Comparison of ENCODE assay signal across 9 cellular contexts in the genomic region with DNA sequence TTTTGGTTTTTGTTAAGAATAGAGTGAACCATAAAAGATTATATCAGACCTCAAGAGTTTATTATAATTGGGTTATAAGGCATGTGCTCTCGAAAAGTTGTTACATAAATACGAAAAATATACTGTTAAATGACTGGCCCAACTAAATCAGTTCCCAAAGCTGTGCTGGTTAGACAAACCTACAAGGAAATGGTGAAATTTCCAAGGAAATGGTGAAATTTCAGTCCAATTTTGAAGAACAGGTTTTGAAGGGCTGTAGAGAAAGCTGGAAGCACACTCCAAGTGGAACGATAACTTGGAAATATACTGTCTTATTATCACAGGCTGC. TPM values are rescaled to one million over a fixed set of nuclear protein-coding genes. Genes with fewer than 3 reads are reported as not detected.
A peak's percentile ranks its signal among the peaks of the same experiment; 100 is the strongest.
DNase-seq lines count a peak whose midpoint lies in the region; ATAC-seq and TF ChIP-seq lines count a peak whose summit lies in the region.
"Had no signal": no experiment of that assay in that cellular context is flagged by ENCODE, and none has a peak within 500 bp of the region (broad histone marks: within the 10 kb centered on the region; RNA-seq: fewer than 3 reads in every experiment).

No MANE protein-coding gene starts in this region.

- no peak overlapping the region for H4K91ac ChIP-seq in H9 (ENCODE audit: insufficient read length, low read depth, low read length)

- H2BK20ac ChIP-seq in H9 (ENCODE audit: low read depth, low read length, poor library complexity, severe bottlenecking), result no peak overlapping the region

- peak overlapping the region in 1 of 3 experiments; percentile 81; a peak in 3 of 7 replicates for H3K27ac Mint-ChIP-seq in H9
- H3K27ac Mint-ChIP-seq in chondrocyte (ENCODE audit: unreplicated experiment), result no peak overlapping the region
- H3K27ac Mint-ChIP-seq: stimulated activated naive CD8-positive, alpha-beta T cell treated with anti-CD3 and anti-CD28 coated beads, Interleukin-15, Interleukin-2, amounts not matched to agents 100 ng/mL and 50 ng/mL, for 24 hours had no signal

- no peak overlapping the region for H2AK5ac ChIP-seq in H9 (ENCODE audit: insufficient read length, low read length)

- no peak for TF ChIP-seq EP300 in suprapubic skin (IDR thresholded peaks at IDR 0.05)

- H3K23ac ChIP-seq in H9 (ENCODE audit: insufficient read length, low read depth, low read length), result no peak overlapping the region

- peak overlapping the region; percentile 66 for H3K18ac ChIP-seq in H9 (ENCODE audit: insufficient read length, low read depth, low read length)

- H3K4me2 ChIP-seq in H9 (ENCODE audit: insufficient read depth, insufficient read length, low read length), result peak overlapping the region; percentile 91

- no peaks in the 10 kb centered on the region for H3K36me3 Mint-ChIP-seq in H9 (ENCODE audit: insufficient read depth in 1 of 3, low read depth in 3 of 3)
- no peaks in the 10 kb centered on the region for H3K36me3 Mint-ChIP-seq in chondrocyte (ENCODE audit: low read depth)

- peak overlapping the region; percentile 92 for H3K9ac ChIP-seq in H9 (ENCODE audit: extremely low read depth, insufficient read length, low read length)

- H2BK15ac ChIP-seq in H9 (ENCODE audit: low read depth, low read length), result no peak overlapping the region

- TF ChIP-seq CTCF in H9 (conservative IDR thresholded peaks at IDR 0.05), result no peak
- no peak for TF ChIP-seq CTCF in ascending aorta (IDR thresholded peaks at IDR 0.05)
- no peak for TF ChIP-seq CTCF in kidney epithelial cell (IDR thresholded peaks at IDR 0.05; ENCODE audit: insufficient read depth, low read length, poor library complexity, severe bottlenecking)
- no peak for TF ChIP-seq CTCF in suprapubic skin (IDR thresholded peaks at IDR 0.05)
- TF ChIP-seq CTCF in chondrocyte (IDR thresholded peaks at IDR 0.05), result no peak

- H3K9me3 ChIP-seq in H9 (ENCODE audit: control insufficient read depth, low read depth, low read length), result no peaks in the 10 kb centered on the region
- no peaks in the 10 kb centered on the region for H3K9me3 ChIP-seq in ascending aorta
- no peaks in the 10 kb centered on the region for H3K9me3 ChIP-seq in suprapubic skin

- no peak overlapping the region for H3T11ph ChIP-seq in H9 (ENCODE audit: low read length)

- H3K9me3 Mint-ChIP-seq in H9, result no peaks in the 10 kb centered on the region
- no peaks in the 10 kb centered on the region for H3K9me3 Mint-ChIP-seq in chondrocyte (ENCODE audit: low read depth)
- H3K9me3 Mint-ChIP-seq: stimulated activated naive CD8-positive, alpha-beta T cell treated with anti-CD3 and anti-CD28 coated beads, Interleukin-15, Interleukin-2, amounts not matched to agents 100 ng/mL and 50 ng/mL, for 24 hours had no signal

- peaks cover 6% of the 10 kb centered on the region for H3K23me2 ChIP-seq in H9 (ENCODE audit: insufficient read length, low read depth, low read length, poor library complexity, severe bottlenecking)

- H3K14ac ChIP-seq in H9 (ENCODE audit: insufficient read depth, low read length), result peak overlapping the region; percentile 86

- TF ChIP-seq POLR2A in suprapubic skin (IDR thresholded peaks at IDR 0.05), result no peak

- intact Hi-C loops in ascending aorta (cut with DNase I), result loop anchor here (10.0 kb wide), 1 partner anchor 831 kb away; the partner anchor contains the start of gene TPD52L1

- H3K4me1 ChIP-seq in H9 (ENCODE audit: insufficient read depth, low read length), result peaks cover 6% of the 10 kb centered on the region; the same call in 1 of the 2 replicates
- peaks cover 0 to 3% of the 10 kb centered on the region in 2 donors for H3K4me1 ChIP-seq in ascending aorta
- peaks cover 20% of the 10 kb centered on the region for H3K4me1 ChIP-seq in suprapubic skin

- no peak overlapping the region for H4K8ac ChIP-seq in H9 (replicated peaks; ENCODE audit: insufficient read length, low read depth, low read length)

- no peak overlapping the region for H2BK120ac ChIP-seq in H9 (ENCODE audit: low read depth, low read length, poor library complexity, severe bottlenecking)

- no peaks in the 10 kb centered on the region for H3K27me3 Mint-ChIP-seq in H9 (ENCODE audit: low read depth)
- H3K27me3 Mint-ChIP-seq in chondrocyte (ENCODE audit: low read depth), result no peaks in the 10 kb centered on the region
- H3K27me3 Mint-ChIP-seq: stimulated activated naive CD8-positive, alpha-beta T cell treated with anti-CD3 and anti-CD28 coated beads, Interleukin-15, Interleukin-2, amounts not matched to agents 100 ng/mL and 50 ng/mL, for 24 hours had no signal

- H3K4me1 Mint-ChIP-seq in H9 (peaks cover 0 to 15% of the 10 kb centered on the region in 2 experiments), chondrocyte (ENCODE audit: low read depth) (peaks cover 12% of the 10 kb centered on the region)

- no peaks in the 10 kb centered on the region for H4K20me1 ChIP-seq in H9 (ENCODE audit: control insufficient read depth, insufficient read depth, insufficient read length)

- ATAC-seq in GM21825 (IDR thresholded peaks at IDR 0.05; ENCODE audit: unreplicated experiment) (no peak), HG02763 (IDR thresholded peaks at IDR 0.05; ENCODE audit: unreplicated experiment) (no peak), GM21526 (IDR thresholded peaks at IDR 0.05; ENCODE audit: low FRiP score, unreplicated experiment) (no peak)

- H3K27ac ChIP-seq in H9 (ENCODE audit: insufficient read length, low read depth, low read length) (peak overlapping the region; percentile 61), ascending aorta (peak overlapping the region; percentile 87 to 88), suprapubic skin (peak overlapping the region; percentile 87)

- no CpG with 5 or more reads among the region's 3 CpGs for WGBS in H9 (ENCODE audit: extremely low coverage, insufficient read length, low lambda C conversion rate)
- WGBS in suprapubic skin, result 4% methylated on average over 3 of the region's 3 CpGs

- H3K4me3 Mint-ChIP-seq in H9, result no peak overlapping the region
- H3K4me3 Mint-ChIP-seq in chondrocyte (ENCODE audit: unreplicated experiment), result no peak overlapping the region
- H3K4me3 Mint-ChIP-seq: stimulated activated naive CD8-positive, alpha-beta T cell treated with anti-CD3 and anti-CD28 coated beads, Interleukin-15, Interleukin-2, amounts not matched to agents 100 ng/mL and 50 ng/mL, for 24 hours had no signal

- DNase-seq in H9, result no peak
- no peak for DNase-seq in ascending aorta (ENCODE audit: low spot score in 2 of 2)
- DNase-seq in kidney epithelial cell (ENCODE audit: low read depth), result no peak
- DNase-seq in suprapubic skin (ENCODE audit: low spot score in 2 of 2), result no peak
- DNase-seq in chondrocyte (ENCODE audit: low spot score), result no peak

- peaks cover 19% of the 10 kb centered on the region; the same call in 1 of the 2 replicates for H3K79me2 ChIP-seq in H9 (ENCODE audit: insufficient read depth, low read length)

- H3K27me3 ChIP-seq in H9 (ENCODE audit: insufficient read depth, low read length) (no peaks in the 10 kb centered on the region), ascending aorta (no peaks in the 10 kb centered on the region), kidney epithelial cell (ENCODE audit: control insufficient read depth, insufficient read depth, low read length) (no peaks in the 10 kb centered on the region), suprapubic skin (no peaks in the 10 kb centered on the region)

- no peak overlapping the region for H3K56ac ChIP-seq in H9 (ENCODE audit: insufficient read length, low read depth, low read length)

- H2BK5ac ChIP-seq in H9 (ENCODE audit: insufficient read length, low read length), result no peak overlapping the region

- no peak overlapping the region for H4K5ac ChIP-seq in H9 (ENCODE audit: insufficient read length, low read depth, low read length)

- H2AFZ ChIP-seq in H9 (ENCODE audit: low read length), result peak overlapping the region; percentile 34

- H3K4ac ChIP-seq in H9 (ENCODE audit: low read depth, low read length), result no peak overlapping the region

- H3K36me3 ChIP-seq in ascending aorta, result peaks cover 0 to 5% of the 10 kb centered on the region in 2 donors
- H3K36me3 ChIP-seq in kidney epithelial cell (ENCODE audit: control insufficient read depth, insufficient read depth, low read length), result no peaks in the 10 kb centered on the region
- H3K36me3 ChIP-seq in suprapubic skin, result no peaks in the 10 kb centered on the region

- H3K79me1 ChIP-seq in H9 (ENCODE audit: insufficient read depth, low read depth, low read length, poor library complexity, severe bottlenecking), result no peaks in the 10 kb centered on the region

- peak overlapping the region; percentile 74 to 83 for H3K4me3 ChIP-seq in ascending aorta
- H3K4me3 ChIP-seq in kidney epithelial cell (ENCODE audit: low read depth, low read length), result peak overlapping the region; percentile 99
- peak overlapping the region; percentile 88 for H3K4me3 ChIP-seq in suprapubic skin

- no peak overlapping the region for H2BK12ac ChIP-seq in H9 (ENCODE audit: insufficient read length, low read depth, low read length)

RNA-seq across cellular contexts. Expression of gene TRMT11, which starts 0.4 kb away (rescaled TPM):
- total RNA-seq in H9 (2021) (26.9 and 31.1 TPM in 2 replicates), ascending aorta (44.6 TPM), kidney epithelial cell (13.1 and 18.8 TPM in 2 replicates), suprapubic skin (10 to 100 TPM in 3 of 4 donors, 1 to 10 TPM in 1; 6.6 to 28.4 (median 11.1) TPM), chondrocyte (12.0 to 21.0 TPM (median 15.4 TPM) in 3 replicates)

RNA-seq across cellular contexts. Expression of gene HINT3, which starts 29.4 kb away (rescaled TPM):
- total RNA-seq in H9 (2021) (11.5 and 11.7 TPM in 2 replicates), ascending aorta (5.2 TPM), kidney epithelial cell (25.5 and 30.5 TPM in 2 replicates), suprapubic skin (10 to 100 TPM; 12.5 to 27.0 (median 16.6) TPM), chondrocyte (15.7 to 19.7 TPM (median 19.3 TPM) in 3 replicates)
